Comparison of ENCODE assay signal across 10 cellular contexts in the genomic region with DNA sequence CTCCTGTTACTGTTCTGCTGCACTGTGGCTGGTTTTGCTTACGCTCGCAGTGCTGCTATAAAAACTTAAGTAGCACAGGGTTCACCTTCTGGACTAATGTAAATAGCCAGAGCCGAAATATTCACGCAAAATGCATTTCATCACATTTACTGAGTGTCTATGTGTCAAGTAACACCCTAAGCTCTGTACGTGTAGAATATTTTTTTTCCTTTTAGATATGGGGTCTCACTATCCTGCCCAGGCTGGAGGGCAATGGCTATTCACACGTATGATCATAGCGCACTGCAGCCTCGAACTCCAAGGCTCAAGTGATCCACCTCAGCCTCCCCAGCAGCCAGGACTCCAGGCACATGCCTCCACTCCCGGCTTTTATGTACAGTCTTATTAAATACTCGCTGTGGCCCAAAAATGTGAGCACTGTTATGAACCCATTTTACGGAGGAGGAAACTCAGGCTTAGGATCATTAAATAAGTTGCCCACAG.
DNase-seq lines count a peak whose midpoint lies in the region; ATAC-seq, FAIRE-seq and TF ChIP-seq lines count a peak whose summit lies in the region.
"Had no signal": no experiment of that assay in that cellular context is flagged by ENCODE, and none has a peak within 500 bp of the region (broad histone marks: within the 10 kb centered on the region; RNA-seq: fewer than 3 reads in every experiment).

No MANE protein-coding gene starts in this region.

- H3K4me2 ChIP-seq in A549 (peak overlapping the region; percentile 67), GM23248 (ENCODE audit: unreplicated experiment) (peak overlapping the region; percentile 95), SK-N-SH (no peak overlapping the region)

- peaks cover 12% of the 10 kb centered on the region for H3F3A ChIP-seq in GM23248 (ENCODE audit: insufficient read depth)
- H3F3A ChIP-seq in SK-N-SH (replicated peaks; ENCODE audit: insufficient read depth): no peaks in the 10 kb centered on the region

- POLR2A ChIA-PET in A549 (lab: Yijun Ruan, JAX) (no interaction called here), SK-N-SH (lab: Yijun Ruan, JAX) (no interaction called here)
- POLR2A ChIA-PET in naive thymus-derived CD4-positive, alpha-beta T cell (lab: Charles Lee): no interaction called here

- peaks cover 0 to 4% (median 0%) of the 10 kb centered on the region in 5 experiments for H3K9me3 Mint-ChIP-seq in brain
- H3K9me3 Mint-ChIP-seq in naive thymus-derived CD4-positive, alpha-beta T cell: peaks cover 0 to 2% (median 0%) of the 10 kb centered on the region in 11 donors

- peak overlapping the region in 4 of 5 experiments; percentile 62 to 80 (median 76) for H3K4me3 Mint-ChIP-seq in brain
- peak overlapping the region in 9 of 10 donors; percentile 77 to 92 (median 83) for H3K4me3 Mint-ChIP-seq in naive thymus-derived CD4-positive, alpha-beta T cell

- H3K27ac Mint-ChIP-seq in brain: peak overlapping the region in 2 of 5 experiments; percentile 30 to 44
- no peak overlapping the region for H3K27ac Mint-ChIP-seq in naive thymus-derived CD4-positive, alpha-beta T cell

- FAIRE-seq in A549 (lab: Jason Lieb, UNC): no peak

- in situ Hi-C loops in GM23248 (cut with MboI): no loop called here

- no peaks in the 10 kb centered on the region for H3K9me3 ChIP-seq in A549
- no peaks in the 10 kb centered on the region for H3K9me3 ChIP-seq in GM23248 (ENCODE audit: low read depth)
- H3K9me3 ChIP-seq in naive thymus-derived CD4-positive, alpha-beta T cell (ENCODE audit: control insufficient read depth in 2 of 3, low read length in 3 of 3): no peaks in the 10 kb centered on the region
- no peaks in the 10 kb centered on the region for H3K9me3 ChIP-seq in SK-N-SH
- H3K9me3 ChIP-seq: spleen had no signal

- DNase-seq in A549 (ENCODE audit: low read depth in 1 of 2, low spot score in 1 of 2) (no peak), GM23248 (no peak), SK-N-SH (no peak), HK-2 (ENCODE audit: unreplicated experiment) (no peak)
- no peak for DNase-seq in naive thymus-derived CD4-positive, alpha-beta T cell
- DNase-seq: NCI-H2029, spleen had no signal

- TF ChIP-seq CTCF in A549 (IDR thresholded peaks at IDR 0.05): no peak
- TF ChIP-seq CTCF in brain (conservative IDR thresholded peaks at IDR 0.05): no peak
- no peak for TF ChIP-seq CTCF in SK-N-SH (IDR thresholded peaks at IDR 0.05)

- H2AFZ ChIP-seq in GM23248: no peak overlapping the region
- H2AFZ ChIP-seq in SK-N-SH (ENCODE audit: low read depth): no peak overlapping the region

- H3K4me1 ChIP-seq in A549: peaks cover 11% of the 10 kb centered on the region; the same call in 2 of the 3 replicates
- peaks cover 12% of the 10 kb centered on the region for H3K4me1 ChIP-seq in GM23248 (ENCODE audit: insufficient read depth)
- H3K4me1 ChIP-seq in naive thymus-derived CD4-positive, alpha-beta T cell (ENCODE audit: control insufficient read depth in 2 of 2, insufficient read depth in 2 of 2, low read length in 2 of 2): peaks cover 3 to 8% of the 10 kb centered on the region in 2 donors
- no peaks in the 10 kb centered on the region; a peak in 1 of 4 replicates for H3K4me1 ChIP-seq in SK-N-SH (ENCODE audit: control insufficient read depth in 1 of 2, insufficient read depth in 2 of 2, low read depth in 1 of 2, low read length in 1 of 2)

- H3K36me3 ChIP-seq in GM23248 (ENCODE audit: low read depth) (no peaks in the 10 kb centered on the region), SK-N-SH (replicated peaks in 1 of 2; ENCODE audit: control insufficient read depth in 1 of 2, insufficient read depth in 2 of 2, low read length in 1 of 2) (no peaks in the 10 kb centered on the region)
- H3K36me3 ChIP-seq in naive thymus-derived CD4-positive, alpha-beta T cell (ENCODE audit: control insufficient read depth in 2 of 3, insufficient read depth in 3 of 3, low read length in 3 of 3): no peaks in the 10 kb centered on the region

- TF ChIP-seq POLR2A in A549 (IDR thresholded peaks at IDR 0.05; ENCODE audit: low read length): no peak

- intact Hi-C loops in naive thymus-derived CD4-positive, alpha-beta T cell (cut with micrococcal nuclease): loop anchor here in 1 of 2 donors (2.0 kb wide), 1 partner anchor 20 kb away; no protein-coding TSS in a partner anchor

- H3K9me2 ChIP-seq in GM23248 (ENCODE audit: insufficient read depth) (no peaks in the 10 kb centered on the region), SK-N-SH (no peaks in the 10 kb centered on the region)

- H3K27ac ChIP-seq in A549 (no peak overlapping the region), GM23248 (no peak overlapping the region), SK-N-SH (ENCODE audit: low read depth in 2 of 2, low read length in 1 of 2) (no peak overlapping the region)
- H3K27ac ChIP-seq in naive thymus-derived CD4-positive, alpha-beta T cell (ENCODE audit: low read depth, low read length): no peak overlapping the region
- H3K27ac ChIP-seq: spleen had no signal

- TF ChIP-seq RAD21 in A549 (conservative IDR thresholded peaks at IDR 0.05 in 1 of 2, IDR thresholded peaks at IDR 0.05 in 1 of 2) (no peak), SK-N-SH (IDR thresholded peaks at IDR 0.05; ENCODE audit: low read length) (no peak)

- peaks cover 16% of the 10 kb centered on the region for H3K4me1 Mint-ChIP-seq in brain
- H3K4me1 Mint-ChIP-seq in naive thymus-derived CD4-positive, alpha-beta T cell: peaks cover 8 to 16% (median 12%) of the 10 kb centered on the region in 7 donors

- H3K27me3 Mint-ChIP-seq in brain: peaks cover 14% of the 10 kb centered on the region
- H3K27me3 Mint-ChIP-seq in naive thymus-derived CD4-positive, alpha-beta T cell: peaks cover 6 to 33% (median 17%) of the 10 kb centered on the region in 5 donors

- CTCF ChIA-PET in A549 (lab: Yijun Ruan, JAX): interaction anchor here (1.3 to 1.6 kb wide), 4 partner anchors 10 to 29 kb away, joined by 3 to 6 read pairs (median 4); no protein-coding TSS in a partner anchor
- CTCF ChIA-PET in naive thymus-derived CD4-positive, alpha-beta T cell (lab: Charles Lee): interaction anchor here (0.6 kb wide), 1 partner anchor 46 kb away, joined by 3 read pairs; no protein-coding TSS in a partner anchor
- CTCF ChIA-PET in SK-N-SH (lab: Yijun Ruan, JAX): no interaction called here

- ATAC-seq in A549: no peak
- no peak for ATAC-seq in naive thymus-derived CD4-positive, alpha-beta T cell
- ATAC-seq in HG02642 (IDR thresholded peaks at IDR 0.05; ENCODE audit: poor library complexity, unreplicated experiment): no peak
- ATAC-seq in GM19467 (IDR thresholded peaks at IDR 0.05; ENCODE audit: unreplicated experiment): no peak

- H3K4me3 ChIP-seq in A549 (no peak overlapping the region), GM23248 (peak overlapping the region; percentile 67), SK-N-SH (ENCODE audit: low read depth in 2 of 2, low read length in 1 of 2) (no peak overlapping the region)
- no peak overlapping the region for H3K4me3 ChIP-seq in naive thymus-derived CD4-positive, alpha-beta T cell (ENCODE audit: low read length)

- TF ChIP-seq EP300 in A549 (IDR thresholded peaks at IDR 0.05) (no peak), SK-N-SH (IDR thresholded peaks at IDR 0.05; ENCODE audit: borderline replicate concordance in 1 of 2, low read depth in 1 of 2, low read length in 1 of 2) (no peak)

- H3K36me3 Mint-ChIP-seq in brain: peaks cover 10% of the 10 kb centered on the region
- H3K36me3 Mint-ChIP-seq in naive thymus-derived CD4-positive, alpha-beta T cell: peaks cover 0 to 14% (median 0%) of the 10 kb centered on the region in 5 donors

- H3K27me3 ChIP-seq in GM23248 (replicated peaks; ENCODE audit: insufficient read depth): no peaks in the 10 kb centered on the region
- no peaks in the 10 kb centered on the region for H3K27me3 ChIP-seq in naive thymus-derived CD4-positive, alpha-beta T cell (ENCODE audit: control insufficient read depth in 2 of 2, insufficient read depth in 2 of 2, low read length in 2 of 2)
- no peaks in the 10 kb centered on the region for H3K27me3 ChIP-seq in SK-N-SH (ENCODE audit: insufficient read depth)

- no peaks in the 10 kb centered on the region for H4K20me1 ChIP-seq in GM23248 (ENCODE audit: insufficient read depth)
- H4K20me1 ChIP-seq in SK-N-SH (ENCODE audit: insufficient read depth): no peaks in the 10 kb centered on the region

- 92% methylated on average over 11 of the region's 11 CpGs for WGBS in A549 (ENCODE audit: missing lambda C conversion rate)
- 70 to 71% methylated on average over 11 of the region's 11 CpGs for WGBS in GM23248 (ENCODE audit: low coverage in 1 of 2, low lambda C conversion rate in 2 of 2, missing lambda C conversion rate in 2 of 2), 2 experiments
- 90% methylated on average over 11 of the region's 11 CpGs for WGBS in SK-N-SH (ENCODE audit: low lambda C conversion rate)

- H3K9ac ChIP-seq in GM23248 (no peak overlapping the region), SK-N-SH (no peak overlapping the region)

- no peaks in the 10 kb centered on the region for H3K79me2 ChIP-seq in GM23248 (ENCODE audit: insufficient read depth)
- H3K79me2 ChIP-seq in SK-N-SH (ENCODE audit: insufficient read depth): no peaks in the 10 kb centered on the region

TF ChIP-seq in A549, 52 proteins besides CTCF, POLR2A, EP300 and RAD21 (continues in another document):
- TF ChIP-seq RCOR1 (IDR thresholded peaks at IDR 0.05; ENCODE audit: low read depth, low read length): no peak

TF ChIP-seq in SK-N-SH, 30 proteins besides CTCF, POLR2A, EP300 and RAD21 (continues in another document):
- TF ChIP-seq NFIC (IDR thresholded peaks at IDR 0.05; ENCODE audit: borderline replicate concordance): no peak
- no peak for TF ChIP-seq SMC3 (IDR thresholded peaks at IDR 0.05; ENCODE audit: low read depth, low read length)
- no peak for TF ChIP-seq FOXM1 (IDR thresholded peaks at IDR 0.05; ENCODE audit: low read depth)
- TF ChIP-seq EZH2phosphoT487 (IDR thresholded peaks at IDR 0.05; ENCODE audit: borderline replicate concordance, low read depth): no peak
- TF ChIP-seq JUND (IDR thresholded peaks at IDR 0.05): no peak

Comparison
In these comparisons a context has a peak if more than half of its experiments do, and no peak if none do; other contexts are left out.
1. Of the 12 proteins assayed by ChIP-seq in both A549 and SK-N-SH: peak only in A549: REST; only in SK-N-SH: none; in both: none; in neither: 11.